ENCODE assay signal across 9 cellular contexts in genomic region chrX:129979207-129979920, GRCh38. TPM values are rescaled to one million over a fixed set of nuclear protein-coding genes. Genes with fewer than 3 reads are reported as not detected.
DNase-seq lines count a peak whose midpoint lies in the region; ATAC-seq, FAIRE-seq and TF ChIP-seq lines count a peak whose summit lies in the region.
"Had no signal": no experiment of that assay in that cellular context is flagged by ENCODE, and none has a peak within 500 bp of the region (broad histone marks: within the 10 kb centered on the region; RNA-seq: fewer than 3 reads in every experiment).

No MANE protein-coding gene starts in this region.

- H3K27me3 Mint-ChIP-seq in CD8-positive, alpha-beta T cell (ENCODE audit: low read depth), result no peaks in the 10 kb centered on the region
- no peaks in the 10 kb centered on the region for H3K27me3 Mint-ChIP-seq in IgD-negative memory B cell

- intact Hi-C loops in CD8-positive, alpha-beta T cell (cut with DNase I, micrococcal nuclease), result no loop called here
- intact Hi-C loops in pancreas (cut with DNase I), result no loop called here

- H3K4me3 ChIP-seq in CD8-positive, alpha-beta T cell (ENCODE audit: low read depth, low read length), result no peak overlapping the region
- no peak overlapping the region for H3K4me3 ChIP-seq in pancreas
- H3K4me3 ChIP-seq in small intestine (ENCODE audit: low read depth in 1 of 2, low read length in 2 of 2), result peak overlapping the region in 1 of 2 donors; percentile 55

- WGBS in pancreas, 2 donors, result 18 to 41% methylated on average over 35 of the region's 35 CpGs
- WGBS in small intestine, 3 donors, result 13 to 36% (median 29%) methylated on average over 14 to 35 of the region's 35 CpGs

- H3K27ac ChIP-seq in CD8-positive, alpha-beta T cell (ENCODE audit: low read depth, low read length), result no peak overlapping the region
- H3K27ac ChIP-seq in pancreas (peak overlapping the region in 3 of 4 donors; percentile 10 to 63 (median 41)), small intestine (ENCODE audit: low read depth in 1 of 2, low read length in 1 of 2) (peak overlapping the region in 1 of 2 donors; percentile 17)

- no peak for ATAC-seq in CD8-positive, alpha-beta T cell
- ATAC-seq in pancreas (no peak), HG02571 (IDR thresholded peaks at IDR 0.05; ENCODE audit: unreplicated experiment) (no peak)

- DNase-seq in CD8-positive, alpha-beta T cell, result no peak
- DNase-seq in ecto neural progenitor cell (ENCODE audit: low spot score) (peak; percentile 53), pancreas (peak in 3 of 6 donors; percentile 37 to 74 (median 61)), GDM1 (lab: John Stamatoyannopoulos, UW) (no peak), small intestine (no peak)
- no peak for DNase-seq in activated effector memory CD4-positive, alpha-beta T cell treated with anti-CD3 and anti-CD28 coated beads, Interleukin-2, amount 50 U/mL, for 16 hours
- DNase-seq: NCI-H510A had no signal

- no peaks in the 10 kb centered on the region for H3K36me3 Mint-ChIP-seq in CD8-positive, alpha-beta T cell
- no peaks in the 10 kb centered on the region for H3K36me3 Mint-ChIP-seq in IgD-negative memory B cell

- H3K27me3 ChIP-seq in CD8-positive, alpha-beta T cell (ENCODE audit: insufficient read depth, low read length), result no peaks in the 10 kb centered on the region
- H3K27me3 ChIP-seq in pancreas (no peaks in the 10 kb centered on the region), small intestine (ENCODE audit: control insufficient read depth in 2 of 2, insufficient read depth in 2 of 2, low read length in 2 of 2) (no peaks in the 10 kb centered on the region)

- peaks cover 4% of the 10 kb centered on the region for H3K4me1 ChIP-seq in CD8-positive, alpha-beta T cell (ENCODE audit: insufficient read depth, low read length)
- H3K4me1 ChIP-seq in pancreas (no peaks in the 10 kb centered on the region), small intestine (ENCODE audit: control insufficient read depth in 2 of 2, insufficient read depth in 1 of 2, low read depth in 1 of 2, low read length in 1 of 2) (no peaks in the 10 kb centered on the region)

- FAIRE-seq in pancreas (lab: Jason Lieb, UNC), result no peak
- FAIRE-seq in small intestine (lab: Jason Lieb, UNC), result no peak

- POLR2A ChIA-PET in CD8-positive, alpha-beta T cell (lab: Charles Lee), result no interaction called here

- CTCF ChIA-PET in CD8-positive, alpha-beta T cell (lab: Charles Lee), result interaction anchor here (1.2 kb wide), 1 partner anchor 48 kb away, joined by 3 read pairs; no protein-coding TSS in a partner anchor

- H3K36me3 ChIP-seq in CD8-positive, alpha-beta T cell (ENCODE audit: insufficient read depth, low read length), result no peaks in the 10 kb centered on the region
- H3K36me3 ChIP-seq in pancreas (no peaks in the 10 kb centered on the region), small intestine (ENCODE audit: control insufficient read depth in 2 of 2, insufficient read depth in 2 of 2, low read length in 2 of 2) (no peaks in the 10 kb centered on the region)

- H3K4me3 Mint-ChIP-seq in CD8-positive, alpha-beta T cell, result peak overlapping the region; percentile 80
- H3K4me3 Mint-ChIP-seq in IgD-negative memory B cell, result peak overlapping the region; percentile 15 to 83 (median 66)

- H3K9me3 Mint-ChIP-seq in CD8-positive, alpha-beta T cell, result no peaks in the 10 kb centered on the region
- no peaks in the 10 kb centered on the region for H3K9me3 Mint-ChIP-seq in IgD-negative memory B cell

- no peaks in the 10 kb centered on the region for H3K9me3 ChIP-seq in CD8-positive, alpha-beta T cell (ENCODE audit: low read length)
- H3K9me3 ChIP-seq in pancreas (no peaks in the 10 kb centered on the region), small intestine (ENCODE audit: control insufficient read depth, low read depth) (no peaks in the 10 kb centered on the region)

- peak overlapping the region; percentile 82 for H3K27ac Mint-ChIP-seq in CD8-positive, alpha-beta T cell
- H3K27ac Mint-ChIP-seq in IgD-negative memory B cell, result peak overlapping the region in 2 of 3 donors; percentile 7 to 11

- H3K4me1 Mint-ChIP-seq in CD8-positive, alpha-beta T cell (ENCODE audit: low read depth), result peaks cover 13% of the 10 kb centered on the region
- peaks cover 0 to 4% (median 2%) of the 10 kb centered on the region in 3 donors for H3K4me1 Mint-ChIP-seq in IgD-negative memory B cell

- TF ChIP-seq CTCF in CD8-positive, alpha-beta T cell (IDR thresholded peaks at IDR 0.05), result no peak
- no peak for TF ChIP-seq CTCF in pancreas (IDR thresholded peaks at IDR 0.05)

RNA-seq across cellular contexts. Expression of gene BCORL1, which starts 3.1 kb away (rescaled TPM):
- total RNA-seq in CD8-positive, alpha-beta T cell, result 1 to 10 TPM; 2.1 to 2.4 TPM
- 3.2 TPM for polyA plus RNA-seq in IgD-negative memory B cell
- total RNA-seq in pancreas, result 10 to 100 TPM in 1 of 6 donors, 1 to 10 TPM in 5; 3.5 to 11.1 (median 6.0) TPM
- 1 to 10 TPM; 1.7 to 3.7 TPM for polyA plus RNA-seq in pancreas
- polyA plus RNA-seq in small intestine, result 1 to 10 TPM; 1.8 to 4.5 (median 1.9) TPM
